Comparison of ENCODE assay signal across 8 cellular contexts in the genomic region with DNA sequence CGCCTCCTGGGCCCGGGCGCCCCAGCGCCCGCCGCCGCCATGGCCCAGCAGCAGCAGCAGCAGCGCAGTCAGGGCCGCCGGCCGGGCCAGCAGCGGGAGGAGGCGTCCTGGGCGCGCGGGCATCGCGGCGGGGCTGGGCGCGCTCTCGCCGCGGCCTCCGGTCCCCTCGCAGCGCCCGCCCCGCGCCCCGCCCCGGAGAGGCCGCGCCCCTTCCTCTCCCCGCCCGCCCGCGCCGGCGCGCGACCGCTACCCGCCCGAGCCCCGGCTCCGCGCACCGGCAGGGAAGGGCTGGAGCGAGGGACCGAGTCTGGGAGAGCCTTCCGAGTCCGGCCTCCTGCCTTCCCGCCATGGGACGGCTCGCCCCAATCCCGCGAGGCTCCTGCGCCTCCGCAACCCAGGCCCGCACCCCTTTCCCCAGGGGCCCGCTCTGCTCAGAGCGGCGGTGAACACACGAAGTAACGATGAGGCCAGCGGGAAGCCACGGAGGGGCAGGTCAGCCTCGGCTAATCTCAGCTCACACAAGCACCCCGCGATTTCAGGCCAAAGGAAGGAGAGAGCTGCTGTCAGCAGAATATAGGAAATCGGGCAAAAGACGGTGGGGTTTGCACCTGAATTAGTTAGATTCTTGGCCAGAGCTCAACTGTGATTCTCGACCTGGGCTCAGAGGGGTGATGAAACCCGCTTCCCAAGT. TPM values are rescaled to one million over a fixed set of nuclear protein-coding genes. Genes with fewer than 3 reads are reported as not detected.
A peak's percentile ranks its signal among the peaks of the same experiment; 100 is the strongest.
DNase-seq lines count a peak whose midpoint lies in the region; ATAC-seq and TF ChIP-seq lines count a peak whose summit lies in the region.

A gene (minus strand): TSS at position 135 of the 691 bp plus-strand sequence. CDS start 12 bp downstream, at position 123.

- H3K36me3 Mint-ChIP-seq in activated naive CD4-positive, alpha-beta T cell treated with anti-CD3 and anti-CD28 coated beads, Interleukin-2, amount 50 U/mL, for 72 hours = no peaks in the 10 kb centered on the region

- H3K27me3 ChIP-seq in DOHH2 (ENCODE audit: control insufficient read depth, low read length) (peaks cover 26% of the 10 kb centered on the region), KMS-11 (ENCODE audit: insufficient read depth, low read depth) (no peaks in the 10 kb centered on the region), SK-N-SH (ENCODE audit: insufficient read depth) (peaks cover 6% of the 10 kb centered on the region; the same call in 1 of the 2 replicates), osteoblast (ENCODE audit: insufficient read depth, low read length) (no peaks in the 10 kb centered on the region), testis (no peaks in the 10 kb centered on the region)

- H3K27ac ChIP-seq in DOHH2 (ENCODE audit: low read depth, low read length) = no peak within 1 kb of the TSS
- H3K27ac ChIP-seq in KMS-11 = peak within 1 kb of the TSS; percentile 91
- peak within 1 kb of the TSS; percentile 43 to 65; a peak in 3 of 4 replicates for H3K27ac ChIP-seq in SK-N-SH (ENCODE audit: low read depth in 2 of 2, low read length in 1 of 2)
- peak within 1 kb of the TSS; percentile 73 for H3K27ac ChIP-seq in osteoblast (ENCODE audit: low read depth, low read length)
- peak within 1 kb of the TSS; percentile 59 to 63 for H3K27ac ChIP-seq in testis

- peak within 1 kb of the TSS; percentile 76 to 90 for H3K27ac Mint-ChIP-seq in activated naive CD4-positive, alpha-beta T cell treated with anti-CD3 and anti-CD28 coated beads, Interleukin-2, amount 50 U/mL, for 72 hours

- H3K9me3 ChIP-seq in DOHH2 (ENCODE audit: control insufficient read depth, insufficient read depth, low read length) = no peaks in the 10 kb centered on the region
- no peaks in the 10 kb centered on the region for H3K9me3 ChIP-seq in SK-N-SH
- no peaks in the 10 kb centered on the region for H3K9me3 ChIP-seq in osteoblast (ENCODE audit: low read depth, low read length)
- no peaks in the 10 kb centered on the region for H3K9me3 ChIP-seq in testis

- DNase-seq in SK-N-SH (peak; percentile 97), glomerular visceral epithelial cell (ENCODE audit: extremely low spot score) (peak; percentile 75), osteoblast (ENCODE audit: insufficient read length, low spot score, missing footprints) (peak; percentile 99), testis (peak; percentile 81)
- peak; percentile 73 for DNase-seq in activated naive CD4-positive, alpha-beta T cell treated with anti-CD3 and anti-CD28 coated beads, Interleukin-2, amount 50 U/mL, for 72 hours (ENCODE audit: low spot score in 2 of 2)

- no peak for TF ChIP-seq EP300 in SK-N-SH (IDR thresholded peaks at IDR 0.05; ENCODE audit: borderline replicate concordance in 1 of 2, low read depth in 1 of 2, low read length in 1 of 2)

- intact Hi-C loops in testis (cut with DNase I; ENCODE audit: low total_unique reads) = no loop called here

- 19% methylated on average over 14 of the region's 75 CpGs for WGBS in SK-N-SH (ENCODE audit: low lambda C conversion rate)
- 2 to 3% methylated on average over 21 to 26 of the region's 75 CpGs for WGBS in testis, 2 donors

- POLR2A ChIA-PET in SK-N-SH (lab: Yijun Ruan, JAX) = no interaction called here

- H3K79me2 ChIP-seq in DOHH2 (ENCODE audit: control insufficient read depth, low read length) = peaks cover 46% of the 10 kb centered on the region
- H3K79me2 ChIP-seq in KMS-11 (ENCODE audit: insufficient read depth, low read depth) = peaks cover 54% of the 10 kb centered on the region
- H3K79me2 ChIP-seq in SK-N-SH (ENCODE audit: insufficient read depth) = peaks cover 43% of the 10 kb centered on the region
- peaks cover 41% of the 10 kb centered on the region for H3K79me2 ChIP-seq in osteoblast (ENCODE audit: insufficient read depth, low read length)

- no peaks in the 10 kb centered on the region for H4K20me1 ChIP-seq in DOHH2 (ENCODE audit: control insufficient read depth, insufficient read depth, low read depth, low read length)
- H4K20me1 ChIP-seq in KMS-11 (ENCODE audit: insufficient read depth) = peaks cover 17% of the 10 kb centered on the region
- peaks cover 36% of the 10 kb centered on the region for H4K20me1 ChIP-seq in SK-N-SH (ENCODE audit: insufficient read depth)
- H4K20me1 ChIP-seq in osteoblast (ENCODE audit: insufficient read depth, low read length) = peaks cover 34% of the 10 kb centered on the region

- no peak for TF ChIP-seq CTCF in DOHH2 (IDR thresholded peaks at IDR 0.05; ENCODE audit: low read depth, low read length, poor library complexity, severe bottlenecking)
- TF ChIP-seq CTCF in KMS-11 (conservative IDR thresholded peaks at IDR 0.05; ENCODE audit: low read depth, low read length) = no peak
- TF ChIP-seq CTCF in SK-N-SH (IDR thresholded peaks at IDR 0.05) = no peak
- TF ChIP-seq CTCF in osteoblast (IDR thresholded peaks at IDR 0.05; ENCODE audit: extremely low read depth, low read depth, low read length) = no peak
- TF ChIP-seq CTCF in testis (IDR thresholded peaks at IDR 0.05) = no peak

- CTCF ChIA-PET in SK-N-SH (lab: Yijun Ruan, JAX) = no interaction called here

- peak; percentile 76 for ATAC-seq in GM21737 (IDR thresholded peaks at IDR 0.05; ENCODE audit: unreplicated experiment)
- peak; percentile 83 to 91 for ATAC-seq in activated naive CD4-positive, alpha-beta T cell treated with anti-CD3 and anti-CD28 coated beads, Interleukin-2, amount 50 U/mL, for 72 hours

- TF ChIP-seq RAD21 in SK-N-SH (IDR thresholded peaks at IDR 0.05; ENCODE audit: low read length) = no peak

- H3K4me2 ChIP-seq in DOHH2 (ENCODE audit: low read length) (peak within 1 kb of the TSS; percentile 99), KMS-11 (peak within 1 kb of the TSS; percentile 88), SK-N-SH (peak within 1 kb of the TSS; percentile 99), osteoblast (ENCODE audit: insufficient read depth, low read length) (peak within 1 kb of the TSS; percentile 97)

- H3K4me1 ChIP-seq in DOHH2 (ENCODE audit: control insufficient read depth, low read length) (peaks cover 58% of the 10 kb centered on the region), KMS-11 (ENCODE audit: low read depth, poor library complexity, severe bottlenecking) (peaks cover 69% of the 10 kb centered on the region), SK-N-SH (ENCODE audit: control insufficient read depth in 1 of 2, insufficient read depth in 2 of 2, low read depth in 1 of 2, low read length in 1 of 2) (peaks cover 11% of the 10 kb centered on the region in 2 experiments; a peak in 2 of 4 replicates), osteoblast (ENCODE audit: insufficient read depth, low read length) (peaks cover 22% of the 10 kb centered on the region), testis (peaks cover 11% of the 10 kb centered on the region)

- H3K9me2 ChIP-seq in DOHH2 (replicated peaks; ENCODE audit: control insufficient read depth, low read length) (no peaks in the 10 kb centered on the region), SK-N-SH (no peaks in the 10 kb centered on the region; the same call in 1 of the 2 replicates)

- no peaks in the 10 kb centered on the region for H3K9me3 Mint-ChIP-seq in activated naive CD4-positive, alpha-beta T cell treated with anti-CD3 and anti-CD28 coated beads, Interleukin-2, amount 50 U/mL, for 72 hours

- peak within 1 kb of the TSS; percentile 95 for H3K9ac ChIP-seq in KMS-11
- H3K9ac ChIP-seq in SK-N-SH = peak within 1 kb of the TSS; percentile 70

- peak within 1 kb of the TSS; percentile 83 for H3K4me3 ChIP-seq in DOHH2 (ENCODE audit: low read length)
- no peak within 1 kb of the TSS for H3K4me3 ChIP-seq in KMS-11 (IDR thresholded peaks at IDR 0.05; ENCODE audit: insufficient read depth, low read depth, low read length)
- peak within 1 kb of the TSS; percentile 72 to 85 for H3K4me3 ChIP-seq in SK-N-SH (ENCODE audit: low read depth in 2 of 2, low read length in 1 of 2)
- H3K4me3 ChIP-seq in osteoblast (ENCODE audit: insufficient read depth, low read length) = peak within 1 kb of the TSS; percentile 89
- H3K4me3 ChIP-seq in testis = peak within 1 kb of the TSS; percentile 72 to 73

- H2AFZ ChIP-seq in KMS-11 (ENCODE audit: low read depth) = peak within 1 kb of the TSS; percentile 42; the same call in 1 of the 2 replicates
- peak within 1 kb of the TSS; percentile 84 for H2AFZ ChIP-seq in SK-N-SH (ENCODE audit: low read depth)
- H2AFZ ChIP-seq in osteoblast (ENCODE audit: low read length) = peak within 1 kb of the TSS; percentile 91

- peaks cover 16% of the 10 kb centered on the region for H3K36me3 ChIP-seq in DOHH2 (ENCODE audit: control insufficient read depth, low read length)
- peaks cover 17% of the 10 kb centered on the region; the same call in 1 of the 2 replicates for H3K36me3 ChIP-seq in KMS-11 (ENCODE audit: insufficient read depth)
- peaks cover 6 to 7% of the 10 kb centered on the region in 2 experiments for H3K36me3 ChIP-seq in SK-N-SH (replicated peaks in 1 of 2; ENCODE audit: control insufficient read depth in 1 of 2, insufficient read depth in 2 of 2, low read length in 1 of 2)
- peaks cover under 1% of the 10 kb centered on the region for H3K36me3 ChIP-seq in osteoblast (ENCODE audit: insufficient read depth, low read length)
- H3K36me3 ChIP-seq in testis (ENCODE audit: low read depth, missing control alignments) = no peaks in the 10 kb centered on the region

- TF ChIP-seq POLR2A in testis (IDR thresholded peaks at IDR 0.05) = no peak

- H3F3A ChIP-seq in DOHH2 (ENCODE audit: control insufficient read depth, insufficient read depth) (no peaks in the 10 kb centered on the region), SK-N-SH (replicated peaks; ENCODE audit: insufficient read depth) (peaks cover 3% of the 10 kb centered on the region)

TF ChIP-seq in SK-N-SH, 30 proteins besides CTCF, POLR2A, EP300 and RAD21:
- TF ChIP-seq POLR2AphosphoS5 (IDR thresholded peaks at IDR 0.05; ENCODE audit: low read depth, low read length) (peak; percentile 60), GABPA (IDR thresholded peaks at IDR 0.05; ENCODE audit: low read depth) (no peak), CHD2 (IDR thresholded peaks at IDR 0.05; ENCODE audit: low read length, partially characterized antibody) (no peak), NRF1 (IDR thresholded peaks at IDR 0.05; ENCODE audit: low read depth, low read length) (peak; percentile 61)
- TF ChIP-seq, protein P1, sequence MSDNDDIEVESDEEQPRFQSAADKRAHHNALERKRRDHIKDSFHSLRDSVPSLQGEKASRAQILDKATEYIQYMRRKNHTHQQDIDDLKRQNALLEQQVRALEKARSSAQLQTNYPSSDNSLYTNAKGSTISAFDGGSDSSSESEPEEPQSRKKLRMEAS (IDR thresholded peaks at IDR 0.05; ENCODE audit: low read depth) = peak; percentile 53; the same call in 1 of the 2 replicates

RNA-seq across cellular contexts. Expression of the gene that starts here (rescaled TPM):
- polyA plus RNA-seq in SK-N-SH (2012; rRNA removed) (187 and 207 TPM in 2 replicates), testis (ENCODE audit: insufficient read depth, low read depth, low replicate concordance) (67.0 TPM)
- 211 and 225 TPM in 2 replicates for polyA plus RNA-seq in SK-N-SH (2012; cell fraction: cytosol; rRNA removed)
- polyA plus RNA-seq in SK-N-SH (2012; cell fraction: nucleus; rRNA removed) = 83.9 and 122 TPM in 2 replicates
- 10 to 100 TPM; 41.0 to 77.9 TPM for total RNA-seq in activated naive CD4-positive, alpha-beta T cell treated with anti-CD3 and anti-CD28 coated beads, Interleukin-2, amount 50 U/mL, for 72 hours
- total RNA-seq in osteoblast (189 and 344 TPM in 2 replicates), testis (10 to 100 TPM; 56.5 to 98.7 TPM)
